Comparison of ENCODE assay signal across 9 cellular contexts in the genomic region with DNA sequence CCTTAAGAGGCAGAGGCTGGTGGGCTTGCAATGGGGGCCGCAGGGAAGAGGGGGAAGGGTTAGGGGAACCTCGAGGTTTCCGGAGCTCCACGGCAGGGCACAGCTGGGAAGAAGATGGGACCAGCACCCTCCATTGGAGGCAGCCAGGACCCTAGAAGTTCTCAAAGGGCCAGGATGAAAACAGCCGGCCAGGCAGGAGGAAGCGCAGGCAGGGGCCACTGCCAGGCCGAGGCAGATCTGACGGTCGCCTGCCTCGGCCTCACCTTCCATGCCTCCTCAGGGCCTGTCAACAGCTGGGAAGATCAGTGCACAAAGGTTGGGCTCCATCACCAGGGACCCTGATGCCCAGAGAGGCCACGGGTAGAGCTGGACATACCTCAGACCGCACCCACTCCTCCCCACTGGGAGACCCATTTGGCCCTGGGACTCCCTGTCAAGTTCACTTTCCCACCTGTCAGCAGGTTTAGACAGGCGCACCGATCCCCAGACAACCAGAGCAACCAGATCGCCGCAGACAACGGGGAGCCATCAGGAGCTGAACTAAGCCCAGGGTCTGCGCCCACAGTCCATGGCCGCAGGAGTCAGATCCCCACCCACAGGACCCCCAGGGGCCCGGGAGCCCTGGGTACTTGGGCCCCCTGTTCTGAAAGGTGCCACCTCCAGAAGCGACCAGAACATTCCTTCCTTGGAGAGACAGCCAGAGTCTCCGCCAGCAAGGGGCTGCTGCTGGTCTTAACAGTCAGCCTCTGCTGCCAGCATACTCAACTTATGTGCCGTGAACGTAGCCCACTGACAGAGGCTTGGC. TPM values are rescaled to one million over a fixed set of nuclear protein-coding genes. Genes with fewer than 3 reads are reported as not detected.
A peak's percentile ranks its signal among the peaks of the same experiment; 100 is the strongest.
DNase-seq lines count a peak whose midpoint lies in the region; ATAC-seq and TF ChIP-seq lines count a peak whose summit lies in the region.
"Had no signal": no experiment of that assay in that cellular context is flagged by ENCODE, and none has a peak within 500 bp of the region (broad histone marks: within the 10 kb centered on the region; RNA-seq: fewer than 3 reads in every experiment).

No MANE protein-coding gene starts in this region.

- POLR2A ChIA-PET in naive thymus-derived CD4-positive, alpha-beta T cell (lab: Charles Lee) = interaction anchor here (1.0 kb wide), 1 partner anchor 106 kb away, joined by 3 read pairs; no protein-coding TSS in a partner anchor

- peaks cover 47% of the 10 kb centered on the region for H3K36me3 ChIP-seq in BLaER1
- no peaks in the 10 kb centered on the region for H3K36me3 ChIP-seq in adrenal gland (replicated peaks in 1 of 2)
- no peaks in the 10 kb centered on the region for H3K36me3 ChIP-seq in naive thymus-derived CD4-positive, alpha-beta T cell (ENCODE audit: control insufficient read depth in 2 of 3, insufficient read depth in 3 of 3, low read length in 3 of 3)

- H3K9me3 Mint-ChIP-seq in IgD-negative memory B cell = no peaks in the 10 kb centered on the region
- H3K9me3 Mint-ChIP-seq in naive thymus-derived CD4-positive, alpha-beta T cell = no peaks in the 10 kb centered on the region

- H3K27ac Mint-ChIP-seq in IgD-negative memory B cell = no peak overlapping the region
- H3K27ac Mint-ChIP-seq in naive thymus-derived CD4-positive, alpha-beta T cell = peak overlapping the region; percentile 70 to 92 (median 76)

- no peak for TF ChIP-seq CTCF in adrenal gland (IDR thresholded peaks at IDR 0.05)

- peaks cover 4 to 11% (median 9%) of the 10 kb centered on the region in 3 donors for H3K4me1 Mint-ChIP-seq in IgD-negative memory B cell
- H3K4me1 Mint-ChIP-seq in naive thymus-derived CD4-positive, alpha-beta T cell = peaks cover 12 to 25% (median 16%) of the 10 kb centered on the region in 7 donors

- H4K20me1 ChIP-seq in BLaER1 = peaks cover 58% of the 10 kb centered on the region

- intact Hi-C loops in adrenal gland (cut with DNase I) = no loop called here
- intact Hi-C loops in naive thymus-derived CD4-positive, alpha-beta T cell (cut with micrococcal nuclease) = loop anchor here (2.0 to 5.0 kb wide), 2 partner anchors 61 to 253 kb away; a partner anchor contains a TSS

- H3K9me3 ChIP-seq in BLaER1 (no peaks in the 10 kb centered on the region), adrenal gland (replicated peaks in 1 of 3) (no peaks in the 10 kb centered on the region)
- H3K9me3 ChIP-seq in naive thymus-derived CD4-positive, alpha-beta T cell (ENCODE audit: control insufficient read depth in 2 of 3, low read length in 3 of 3) = no peaks in the 10 kb centered on the region

- no peaks in the 10 kb centered on the region for H3K27me3 Mint-ChIP-seq in IgD-negative memory B cell
- no peaks in the 10 kb centered on the region for H3K27me3 Mint-ChIP-seq in naive thymus-derived CD4-positive, alpha-beta T cell

- H3K27me3 ChIP-seq in BLaER1 = no peaks in the 10 kb centered on the region
- no peaks in the 10 kb centered on the region for H3K27me3 ChIP-seq in adrenal gland
- no peaks in the 10 kb centered on the region for H3K27me3 ChIP-seq in naive thymus-derived CD4-positive, alpha-beta T cell (ENCODE audit: control insufficient read depth in 2 of 2, insufficient read depth in 2 of 2, low read length in 2 of 2)

- peak overlapping the region in 3 of 4 donors; percentile 71 to 92 (median 84) for H3K4me3 Mint-ChIP-seq in IgD-negative memory B cell
- H3K4me3 Mint-ChIP-seq in naive thymus-derived CD4-positive, alpha-beta T cell = peak overlapping the region; percentile 66 to 89 (median 78)

- peak overlapping the region; percentile 85; the same call in 1 of the 2 replicates for H3K9ac ChIP-seq in BLaER1

- 0 out of 2 replicates have a peak overlapping the region, but pooled peaks have one; percentile 85 for H3K27ac ChIP-seq in BLaER1
- H3K27ac ChIP-seq in adrenal gland = no peak overlapping the region
- no peak overlapping the region for H3K27ac ChIP-seq in naive thymus-derived CD4-positive, alpha-beta T cell (ENCODE audit: low read depth, low read length)

- H3K4me1 ChIP-seq in BLaER1 = peaks cover 66% of the 10 kb centered on the region
- peaks cover 8 to 17% of the 10 kb centered on the region in 2 donors for H3K4me1 ChIP-seq in adrenal gland (replicated peaks in 1 of 2)
- H3K4me1 ChIP-seq in naive thymus-derived CD4-positive, alpha-beta T cell (ENCODE audit: control insufficient read depth in 2 of 2, insufficient read depth in 2 of 2, low read length in 2 of 2) = peaks cover 7 to 15% of the 10 kb centered on the region in 2 donors

- CTCF ChIA-PET in naive thymus-derived CD4-positive, alpha-beta T cell (lab: Charles Lee) = interaction anchor here (1.0 to 1.7 kb wide), 2 partner anchors 56 to 57 kb away, joined by 3 to 6 read pairs; no protein-coding TSS in a partner anchor

- no peak for TF ChIP-seq POLR2A in adrenal gland (IDR thresholded peaks at IDR 0.05)

- no peak for ATAC-seq in naive thymus-derived CD4-positive, alpha-beta T cell
- ATAC-seq in HG02759 (IDR thresholded peaks at IDR 0.05; ENCODE audit: unreplicated experiment) (no peak), HG03159 (IDR thresholded peaks at IDR 0.05; ENCODE audit: unreplicated experiment) (no peak), GM21576 (IDR thresholded peaks at IDR 0.05; ENCODE audit: unreplicated experiment) (no peak)

- peak in 5 of 7 donors; percentile 7 to 50 (median 18) for DNase-seq in adrenal gland
- peak in 2 of 9 donors; percentile 4 to 14 for DNase-seq in naive thymus-derived CD4-positive, alpha-beta T cell
- no peak for DNase-seq in mucosa of gallbladder (ENCODE audit: low spot score)

- peak overlapping the region; percentile 99 for H3K4me2 ChIP-seq in BLaER1
- H3K4me2 ChIP-seq: smooth muscle cell had no signal

- H3K36me3 Mint-ChIP-seq in IgD-negative memory B cell = no peaks in the 10 kb centered on the region
- peaks cover 0 to 4% (median 0%) of the 10 kb centered on the region in 5 donors for H3K36me3 Mint-ChIP-seq in naive thymus-derived CD4-positive, alpha-beta T cell

- H3K4me3 ChIP-seq in BLaER1 (0 out of 2 replicates have a peak overlapping the region, but pooled peaks have one; percentile 72), adrenal gland (no peak overlapping the region)
- no peak overlapping the region for H3K4me3 ChIP-seq in naive thymus-derived CD4-positive, alpha-beta T cell (ENCODE audit: low read length)
- H3K4me3 ChIP-seq: smooth muscle cell had no signal

- WGBS in adrenal gland, 4 donors = 92 to 98% (median 96%) methylated on average over 10 to 24 of the region's 24 CpGs

RNA-seq across cellular contexts. Expression of a gene that starts 2.2 kb away (rescaled TPM):
- polyA plus RNA-seq in IgD-negative memory B cell (15.2 TPM), adrenal gland (10 to 100 TPM in 2 of 3 donors, 1 to 10 TPM in 1; 1.7 to 15.2 (median 14.2) TPM)
- total RNA-seq in adrenal gland (10 to 100 TPM; 13.1 to 21.2 (median 18.9) TPM), mucosa of gallbladder (7.0 TPM)
- total RNA-seq in naive thymus-derived CD4-positive, alpha-beta T cell = 10 to 100 TPM; 10.5 to 49.1 (median 21.6) TPM
- 10 to 100 TPM; 11.7 to 15.6 TPM for polyA plus RNA-seq in naive thymus-derived CD4-positive, alpha-beta T cell

Comparison
In these comparisons a context has a peak if more than half of its experiments do, and no peak if none do; other contexts are left out.
1. H3K27ac Mint-ChIP-seq: peak in naive thymus-derived CD4-positive, alpha-beta T cell (9 of 9); none in IgD-negative memory B cell (0 of 3).
2. intact Hi-C loops: an anchor here in naive thymus-derived CD4-positive, alpha-beta T cell (2.0 to 5.0 kb wide); none called in adrenal gland.